1 cellular context compared by ENCODE assay signal in genomic region chr4:147717878-147718277, GRCh38.
A peak's percentile ranks its signal among the peaks of the same experiment; 100 is the strongest.
TF ChIP-seq lines count a peak whose summit lies in the region.

No MANE protein-coding gene starts in this region.

TF ChIP-seq in K562, 482 proteins besides CTCF, POLR2A, EP300 and RAD21 (continued from another document and continues in another):
- TF ChIP-seq THRB (CRISPR knock-in tag; conservative IDR thresholded peaks at IDR 0.05) (no peak), ZNF165 (CRISPR knock-in tag; IDR thresholded peaks at IDR 0.05; ENCODE audit: borderline replicate concordance) (no peak), ATF3 (IDR thresholded peaks at IDR 0.05) (peak; percentile 82), ATF3 (CRISPR knock-in tag; conservative IDR thresholded peaks at IDR 0.05) (no peak), MCM5 (IDR thresholded peaks at IDR 0.05; ENCODE audit: low read depth) (no peak), NELFE (IDR thresholded peaks at IDR 0.05; ENCODE audit: insufficient read depth, insufficient read length) (no peak), NFE2L1 (tag; IDR thresholded peaks at IDR 0.05; ENCODE audit: borderline replicate concordance, low read depth) (no peak), ZNF609 (CRISPR knock-in tag; IDR thresholded peaks at IDR 0.05; ENCODE audit: borderline replicate concordance) (no peak), ATF7 (IDR thresholded peaks at IDR 0.05) (peak; percentile 41; the same call in 1 of the 2 replicates), SRSF9 (IDR thresholded peaks at IDR 0.05; ENCODE audit: borderline replicate concordance, low read depth, low read length) (no peak), TCFL5 (CRISPR knock-in tag; conservative IDR thresholded peaks at IDR 0.05) (no peak), RUNX1 (IDR thresholded peaks at IDR 0.05; ENCODE audit: low read depth) (no peak), ZNF263 (CRISPR knock-in tag; IDR thresholded peaks at IDR 0.05; ENCODE audit: borderline replicate concordance) (no peak), ETV6 (IDR thresholded peaks at IDR 0.05; ENCODE audit: borderline replicate concordance in 1 of 2, low read depth in 2 of 2, low read length in 1 of 2) (no peak), ETV6 (CRISPR knock-in tag; IDR thresholded peaks at IDR 0.05; ENCODE audit: borderline replicate concordance) (no peak), RBM34 (IDR thresholded peaks at IDR 0.05; ENCODE audit: borderline replicate concordance, insufficient read depth, low read length) (no peak), ZNF77 (CRISPR knock-in tag; IDR thresholded peaks at IDR 0.05) (no peak), SNAPC5 (CRISPR knock-in tag; IDR thresholded peaks at IDR 0.05) (no peak), ZSCAN32 (CRISPR knock-in tag; IDR thresholded peaks at IDR 0.05) (0 out of 2 replicates have a peak, but pooled peaks have one; percentile 18), POU5F1 (IDR thresholded peaks at IDR 0.05; ENCODE audit: borderline replicate concordance, low read depth, low read length, partially characterized antibody) (no peak), CCNT2 (IDR thresholded peaks at IDR 0.05; ENCODE audit: borderline replicate concordance, extremely low read depth, insufficient read length, low read depth, low read length) (no peak), CEBPG (CRISPR knock-in tag; IDR thresholded peaks at IDR 0.05) (no peak), CEBPG (tag; conservative IDR thresholded peaks at IDR 0.05 in 1 of 2, IDR thresholded peaks at IDR 0.05 in 1 of 2) (peak; percentile 70 to 79), ATF6 (CRISPR knock-in tag; IDR thresholded peaks at IDR 0.05) (no peak), MAFG (tag; conservative IDR thresholded peaks at IDR 0.05) (no peak), SOX6 (IDR thresholded peaks at IDR 0.05) (peak; percentile 63; the same call in 1 of the 2 replicates), ZNF584 (CRISPR knock-in tag; IDR thresholded peaks at IDR 0.05; ENCODE audit: low read depth) (no peak), ZNF133 (CRISPR knock-in tag; IDR thresholded peaks at IDR 0.05) (no peak), MITF (IDR thresholded peaks at IDR 0.05) (no peak), SRSF7 (optimal IDR thresholded peaks at IDR 0.05; ENCODE audit: low read depth, low read length) (no peak), JUND (IDR thresholded peaks at IDR 0.05; ENCODE audit: borderline replicate concordance, low read depth, low read length) (no peak; the same call in 1 of the 2 replicates), JUND (tag; IDR thresholded peaks at IDR 0.05; ENCODE audit: borderline replicate concordance, low read depth, low read length) (peak; percentile 28; the same call in 1 of the 3 replicates), XRCC5 (IDR thresholded peaks at IDR 0.05; ENCODE audit: low read depth, low read length) (no peak), ZNF551 (CRISPR knock-in tag; IDR thresholded peaks at IDR 0.05) (no peak), ILF3 (IDR thresholded peaks at IDR 0.05; ENCODE audit: borderline replicate concordance) (no peak), CBX5 (IDR thresholded peaks at IDR 0.05; ENCODE audit: borderline replicate concordance, low read depth) (no peak), PML (IDR thresholded peaks at IDR 0.05; ENCODE audit: low read length) (no peak), BRD4 (IDR thresholded peaks at IDR 0.05) (no peak), ELK1 (CRISPR knock-in tag; IDR thresholded peaks at IDR 0.05) (no peak), BCOR (IDR thresholded peaks at IDR 0.05) (no peak), KAT2B (IDR thresholded peaks at IDR 0.05; ENCODE audit: low read depth, low read length) (no peak), HIVEP1 (CRISPR knock-in tag; IDR thresholded peaks at IDR 0.05) (no peak), MBD2 (IDR thresholded peaks at IDR 0.05; ENCODE audit: borderline replicate concordance, low read depth) (no peak), MYC (IDR thresholded peaks at IDR 0.05; ENCODE audit: low read depth, low read length) (no peak), MYC (CRISPR knock-in tag; IDR thresholded peaks at IDR 0.05; ENCODE audit: borderline replicate concordance, low read depth) (no peak), TAF7 (tag; IDR thresholded peaks at IDR 0.05) (no peak), CBFA2T2 (conservative IDR thresholded peaks at IDR 0.05) (no peak), ZNF445 (CRISPR knock-in tag; IDR thresholded peaks at IDR 0.05; ENCODE audit: low read depth) (no peak), ZNF785 (CRISPR knock-in tag; IDR thresholded peaks at IDR 0.05) (no peak), CEBPB (tag; IDR thresholded peaks at IDR 0.05) (peak; percentile 53), SETDB1 (IDR thresholded peaks at IDR 0.05; ENCODE audit: low read length) (no peak), ZNF277 (CRISPR knock-in tag; IDR thresholded peaks at IDR 0.05; ENCODE audit: borderline replicate concordance) (no peak), KAT7 (CRISPR knock-in tag; IDR thresholded peaks at IDR 0.05; ENCODE audit: borderline replicate concordance) (no peak), E2F3 (CRISPR knock-in tag; IDR thresholded peaks at IDR 0.05) (no peak), E4F1 (CRISPR knock-in tag; IDR thresholded peaks at IDR 0.05; ENCODE audit: borderline replicate concordance) (no peak), PHTF2 (CRISPR knock-in tag; IDR thresholded peaks at IDR 0.05) (no peak), MTF1 (CRISPR knock-in tag; IDR thresholded peaks at IDR 0.05; ENCODE audit: borderline replicate concordance) (no peak), ZNF780A (CRISPR knock-in tag; IDR thresholded peaks at IDR 0.05) (no peak), ZNF253 (CRISPR knock-in tag; conservative IDR thresholded peaks at IDR 0.05) (no peak), ZKSCAN1 (IDR thresholded peaks at IDR 0.05; ENCODE audit: low read depth, low read length) (no peak), DNMT1 (IDR thresholded peaks at IDR 0.05) (no peak)
